8 cellular contexts compared by ENCODE assay signal in genomic region chr7:100538654-100539435, GRCh38. TPM values are rescaled to one million over a fixed set of nuclear protein-coding genes. Genes with fewer than 3 reads are reported as not detected.
DNase-seq lines count a peak whose midpoint lies in the region; ATAC-seq, FAIRE-seq and TF ChIP-seq lines count a peak whose summit lies in the region.

Gene AGFG2, plus strand, starts transcription at chr7:100539203. Its CDS starts 144 bp downstream, at chr7:100539347.

- H3K4me3 ChIP-seq in trophoblast cell (ENCODE audit: low read depth, low read length) = peak within 1 kb of the TSS; percentile 82
- peak within 1 kb of the TSS; percentile 83 to 100 (median 94) for H3K4me3 ChIP-seq in upper lobe of left lung

- no peaks in the 10 kb centered on the region for H3K79me2 ChIP-seq in trophoblast cell (ENCODE audit: control insufficient read depth, insufficient read depth, low read length, poor library complexity)

- WGBS in adipose tissue, 3 donors = 0 to 1% (median 0%) methylated on average over 53 to 60 of the region's 60 CpGs
- no CpG with 5 or more reads among the region's 60 CpGs for WGBS in trophoblast cell (ENCODE audit: extremely low coverage, insufficient coverage, insufficient read length)
- WGBS in upper lobe of left lung, 2 donors = 0 to 1% methylated on average over 28 to 59 of the region's 60 CpGs

- no peak within 1 kb of the TSS for H2AK5ac ChIP-seq in trophoblast cell (ENCODE audit: low read length)

- intact Hi-C loops in cardiac septum (cut with DNase I) = no loop called here

- peak in 1 of 4 donors; percentile 13 for TF ChIP-seq EP300 in upper lobe of left lung (IDR thresholded peaks at IDR 0.05)

- no peak within 1 kb of the TSS for H3K4ac ChIP-seq in trophoblast cell (ENCODE audit: low read depth, low read length)

- H3K9me3 ChIP-seq in trophoblast cell (ENCODE audit: insufficient read depth, low read depth, low read length) = no peaks in the 10 kb centered on the region
- no peaks in the 10 kb centered on the region for H3K9me3 ChIP-seq in upper lobe of left lung

- no peaks in the 10 kb centered on the region for H3K36me3 Mint-ChIP-seq in T-cell

- H3K36me3 ChIP-seq in trophoblast cell (ENCODE audit: control insufficient read depth in 1 of 2, insufficient read depth in 2 of 2, low read length in 2 of 2) (no peaks in the 10 kb centered on the region), upper lobe of left lung (no peaks in the 10 kb centered on the region)

- FAIRE-seq in GM12891 (lab: Jason Lieb, UNC) = peak; percentile 95

- POLR2A ChIA-PET in T-cell (lab: Charles Lee) = interaction anchor here in 1 of 2 donors (0.6 kb wide), 1 partner anchor 340 kb away, joined by 3 read pairs; no protein-coding TSS in a partner anchor

- H2BK120ac ChIP-seq in trophoblast cell (ENCODE audit: insufficient read depth, low read length, poor library complexity) = no peak within 1 kb of the TSS

- H3K4me3 Mint-ChIP-seq in T-cell = peak within 1 kb of the TSS; percentile 96 to 99 (median 99)

- peak within 1 kb of the TSS; percentile 83 to 93 for H3K27ac Mint-ChIP-seq in T-cell

- no peak within 1 kb of the TSS for H3K27ac ChIP-seq in adipose tissue (ENCODE audit: low read depth, low read length)
- H3K27ac ChIP-seq in trophoblast cell (ENCODE audit: low read depth, low read length) = no peak within 1 kb of the TSS
- H3K27ac ChIP-seq in upper lobe of left lung = peak within 1 kb of the TSS; percentile 71 to 84 (median 79)

- ATAC-seq in HG02840 (IDR thresholded peaks at IDR 0.05; ENCODE audit: low FRiP score, unreplicated experiment) = peak; percentile 93
- peak; percentile 93 to 97 (median 96) for ATAC-seq in T-cell (replicated peaks in 1 of 4)
- peak; percentile 99 to 100 for ATAC-seq in upper lobe of left lung (ENCODE audit: low FRiP score in 2 of 2)

- peak within 1 kb of the TSS; percentile 46 for H4K8ac ChIP-seq in trophoblast cell (ENCODE audit: low read depth, low read length)

- DNase-seq in GM12891 (ENCODE audit: insufficient read length, low spot score) (peak; percentile 97), NCI-H1436 treated with DMSO at 0.1 percent for 48 hours (lab: John Stamatoyannopoulos, UW) (peak; percentile 97), T-cell (peak; percentile 99 to 100 (median 100)), cardiac septum (ENCODE audit: low spot score) (peak; percentile 100), trophoblast cell (peak; percentile 100), upper lobe of left lung (peak; percentile 99 to 100)

- H2AFZ ChIP-seq in trophoblast cell (ENCODE audit: insufficient read depth, low read length, poor library complexity) = peak within 1 kb of the TSS; percentile 74

- TF ChIP-seq POLR2A in GM12891 (IDR thresholded peaks at IDR 0.05; ENCODE audit: low read depth, low read length) (no peak), upper lobe of left lung (IDR thresholded peaks at IDR 0.05) (peak in 2 of 4 donors; percentile 63 to 86)

- no peak within 1 kb of the TSS for H3K9ac ChIP-seq in trophoblast cell (ENCODE audit: low read length)

- H3K27me3 Mint-ChIP-seq in T-cell = no peaks in the 10 kb centered on the region

- no peaks in the 10 kb centered on the region for H3K79me1 ChIP-seq in trophoblast cell (ENCODE audit: low read length)

- H3K14ac ChIP-seq in trophoblast cell (ENCODE audit: low read length) = no peak within 1 kb of the TSS

- H3K27me3 ChIP-seq in trophoblast cell (ENCODE audit: insufficient read depth, low read length) = no peaks in the 10 kb centered on the region
- no peaks in the 10 kb centered on the region for H3K27me3 ChIP-seq in upper lobe of left lung

- H2BK12ac ChIP-seq in trophoblast cell (ENCODE audit: low read length) = no peak within 1 kb of the TSS

- H4K91ac ChIP-seq in trophoblast cell (ENCODE audit: low read depth, low read length) = no peak within 1 kb of the TSS

- peak within 1 kb of the TSS; percentile 92 for H3K4me2 ChIP-seq in trophoblast cell (ENCODE audit: low read length)

- H3K23ac ChIP-seq in trophoblast cell (ENCODE audit: low read length) = no peak within 1 kb of the TSS

- H3K4me1 Mint-ChIP-seq in T-cell = peaks cover 47 to 54% (median 50%) of the 10 kb centered on the region in 3 donors

- H2BK5ac ChIP-seq in trophoblast cell (ENCODE audit: low read depth, low read length, poor library complexity) = no peak within 1 kb of the TSS

- no peaks in the 10 kb centered on the region for H3K9me3 Mint-ChIP-seq in T-cell

- peaks cover 2 to 3% of the 10 kb centered on the region in 2 experiments for H3K4me1 ChIP-seq in trophoblast cell (ENCODE audit: control insufficient read depth in 1 of 2, insufficient read depth in 2 of 2, low read length in 2 of 2)
- H3K4me1 ChIP-seq in upper lobe of left lung = peaks cover 15 to 30% (median 21%) of the 10 kb centered on the region in 4 donors

- TF ChIP-seq CTCF in upper lobe of left lung (IDR thresholded peaks at IDR 0.05) = peak in 2 of 6 experiments; percentile 17 to 33

- CTCF ChIA-PET in T-cell (lab: Charles Lee) = interaction anchor here (0.6 to 3.4 kb wide), 9 partner anchors 10 to 167 kb away, joined by 3 to 14 read pairs (median 4); partner anchors contain the start of genes NYAP1 (in 1 of the 2), POP7 (in 1 of the 2) and PPP1R35 (in 1 of the 2)

- H3K18ac ChIP-seq in trophoblast cell (ENCODE audit: low read length) = no peak within 1 kb of the TSS

- no peak within 1 kb of the TSS for H4K12ac ChIP-seq in trophoblast cell (ENCODE audit: low read depth, low read length)

TF ChIP-seq in GM12891, 5 proteins besides CTCF, POLR2A, EP300 and RAD21:
- TF ChIP-seq POLR2AphosphoS5 (IDR thresholded peaks at IDR 0.05; ENCODE audit: low read depth, low read length) (no peak), TAF1 (IDR thresholded peaks at IDR 0.05; ENCODE audit: low read depth, low read length) (no peak; the same call in 1 of the 2 replicates), POU2F2 (IDR thresholded peaks at IDR 0.05; ENCODE audit: low read depth, low read length) (no peak), PAX5 (IDR thresholded peaks at IDR 0.05; ENCODE audit: insufficient read depth, low read length, severe bottlenecking) (no peak), SPI1 (IDR thresholded peaks at IDR 0.05; ENCODE audit: low read depth, low read length) (no peak)

RNA-seq across cellular contexts. Expression of gene AGFG2, which starts in this region (rescaled TPM):
- polyA plus RNA-seq in GM12891 (2012; ENCODE audit: low read depth, missing spikeins) = 40.0 TPM
- total RNA-seq in T-cell (10 to 100 TPM; 26.2 to 54.6 (median 40.2) TPM), cardiac septum (28.6 TPM), upper lobe of left lung (10 to 100 TPM; 14.3 to 33.1 (median 20.4) TPM)
- 10 to 100 TPM; 10.4 to 21.8 (median 16.6) TPM for polyA plus RNA-seq in adipose tissue
- 3.0 TPM in 2 replicates for polyA plus RNA-seq in trophoblast cell (2013)

Comparison
In these comparisons a context has a peak if more than half of its experiments do, and no peak if none do; other contexts are left out.
1. H3K27ac ChIP-seq: peak in upper lobe of left lung (4 of 4); none in adipose tissue (single experiment) and trophoblast cell (single experiment).
2. Peak in every context shown above with its lines, with median percentiles within 50 percentile points of each other: DNase-seq and ATAC-seq.